ENCODE assay signal across 25 cellular contexts in genomic region chr2:39409697-39410389, GRCh38. TPM values are rescaled to one million over a fixed set of nuclear protein-coding genes. Genes with fewer than 3 reads are reported as not detected.
DNase-seq lines count a peak whose midpoint lies in the region; ATAC-seq, FAIRE-seq and TF ChIP-seq lines count a peak whose summit lies in the region.
"Had no signal": no experiment of that assay in that cellular context is flagged by ENCODE, and none has a peak within 500 bp of the region (broad histone marks: within the 10 kb centered on the region; RNA-seq: fewer than 3 reads in every experiment).

No MANE protein-coding gene starts in this region.

- no peak overlapping the region for H3K4me3 ChIP-seq in BLaER1 treated with 17β-estradiol and CSF1 and Interleukin-3, amounts not matched to agents 10 nM and 100 nM
- H3K4me3 ChIP-seq in astrocyte (ENCODE audit: insufficient read depth, low read depth, low read length) (no peak overlapping the region), ovary (no peak overlapping the region)
- H3K4me3 ChIP-seq: breast epithelium, neural progenitor cell, Peyer's patch, sigmoid colon had no signal

- peaks cover 28 to 58% (median 37%) of the 10 kb centered on the region in 10 experiments for H3K4me1 ChIP-seq in BLaER1 treated with 17β-estradiol and CSF1 and Interleukin-3, amounts not matched to agents 10 nM and 100 nM
- peaks cover 25% of the 10 kb centered on the region for H3K4me1 ChIP-seq in astrocyte (ENCODE audit: insufficient read depth, low read length)
- H3K4me1 ChIP-seq in ovary (ENCODE audit: insufficient read depth) = peaks cover 23% of the 10 kb centered on the region

- no peak overlapping the region for H3K9ac ChIP-seq in BLaER1 treated with 17β-estradiol and CSF1 and Interleukin-3, amounts not matched to agents 10 nM and 100 nM
- H3K9ac ChIP-seq in astrocyte (ENCODE audit: low read length) = no peak overlapping the region
- H3K9ac ChIP-seq: KMS-11, neural progenitor cell had no signal

- no peak for TF ChIP-seq POLR2A in ovary (IDR thresholded peaks at IDR 0.05)

- intact Hi-C loops in ovary (cut with DNase I) = no loop called here

- peaks cover 100% of the 10 kb centered on the region for H3K79me2 ChIP-seq in astrocyte (ENCODE audit: insufficient read depth, low read length)

- 87 to 93% (median 89%) methylated on average over 3 of the region's 3 CpGs for WGBS in ovary, 3 donors

- H3K4me3 Mint-ChIP-seq in HFFc6 (peak overlapping the region; percentile 86; the same call in 1 of the 2 replicates), astrocyte (ENCODE audit: unreplicated experiment) (no peak overlapping the region), nephron (no peak overlapping the region)
- H3K4me3 Mint-ChIP-seq: activated CD4-positive, alpha-beta memory T cell treated with anti-CD3 and anti-CD28 coated beads for 36 hours; activated naive CD8-positive, alpha-beta T cell treated with anti-CD3 and anti-CD28 coated beads, Interleukin-2, amount 10 ng/mL, durations not matched to agents 7 days and 5 days; neural progenitor cell had no signal

- no peak for DNase-seq in HFFc6
- DNase-seq in astrocyte (ENCODE audit: low read depth) = no peak
- no peak for DNase-seq in ovary
- no peak for DNase-seq in NCI-H128 (lab: John Stamatoyannopoulos, UW; ENCODE audit: unreplicated experiment)
- DNase-seq: activated CD4-positive, alpha-beta memory T cell treated with anti-CD3 and anti-CD28 coated beads for 36 hours; activated naive CD8-positive, alpha-beta T cell treated with anti-CD3 and anti-CD28 coated beads, Interleukin-2, amount 10 ng/mL, durations not matched to agents 7 days and 5 days; activated T-cell treated with anti-CD3 and anti-CD28 coated beads, Interleukin-2, amount 50 U/mL, for 1 hour; glutamatergic neuron; immature natural killer cell; mammary epithelial cell; NCI-H1092 treated with DMSO at 0.1 percent for 48 hours; NCI-H69; Peyer's patch; sigmoid colon; stimulated activated CD4-positive, alpha-beta T cell treated with anti-CD3 and anti-CD28 coated beads, Interleukin-2, amount 100 ng/mL, for 48 hours; substantia nigra; SW 1271 had no signal

- H2AFZ ChIP-seq in astrocyte (ENCODE audit: low read depth, low read length) = no peak overlapping the region
- H2AFZ ChIP-seq: neural progenitor cell had no signal

- no peaks in the 10 kb centered on the region for H3K27me3 ChIP-seq in BLaER1 treated with 17β-estradiol and CSF1 and Interleukin-3, amounts not matched to agents 10 nM and 100 nM
- H3K27me3 ChIP-seq in astrocyte (ENCODE audit: insufficient read depth, low read length) = no peaks in the 10 kb centered on the region
- H3K27me3 ChIP-seq in ovary = no peaks in the 10 kb centered on the region
- H3K27me3 ChIP-seq: breast epithelium, neural progenitor cell, Peyer's patch, sigmoid colon had no signal

- peaks cover 5% of the 10 kb centered on the region; the same call in 1 of the 2 replicates for H3K36me3 Mint-ChIP-seq in HFFc6 (ENCODE audit: low read depth)
- no peaks in the 10 kb centered on the region for H3K36me3 Mint-ChIP-seq in astrocyte (ENCODE audit: low read depth, unreplicated experiment)
- H3K36me3 Mint-ChIP-seq in nephron (ENCODE audit: low read depth) = no peaks in the 10 kb centered on the region
- H3K36me3 Mint-ChIP-seq: activated CD4-positive, alpha-beta memory T cell treated with anti-CD3 and anti-CD28 coated beads for 36 hours; activated naive CD8-positive, alpha-beta T cell treated with anti-CD3 and anti-CD28 coated beads, Interleukin-2, amount 10 ng/mL, durations not matched to agents 7 days and 5 days; immature natural killer cell had no signal

- H3K9me3 Mint-ChIP-seq in HFFc6 = no peaks in the 10 kb centered on the region
- H3K9me3 Mint-ChIP-seq in astrocyte (ENCODE audit: unreplicated experiment) = no peaks in the 10 kb centered on the region
- H3K9me3 Mint-ChIP-seq in nephron = no peaks in the 10 kb centered on the region
- H3K9me3 Mint-ChIP-seq: activated CD4-positive, alpha-beta memory T cell treated with anti-CD3 and anti-CD28 coated beads for 36 hours; activated naive CD8-positive, alpha-beta T cell treated with anti-CD3 and anti-CD28 coated beads, Interleukin-2, amount 10 ng/mL, durations not matched to agents 7 days and 5 days; immature natural killer cell had no signal

- no peaks in the 10 kb centered on the region for H3K27me3 Mint-ChIP-seq in HFFc6 (ENCODE audit: insufficient read depth)
- H3K27me3 Mint-ChIP-seq in astrocyte (ENCODE audit: low read depth, unreplicated experiment) = no peaks in the 10 kb centered on the region
- H3K27me3 Mint-ChIP-seq in nephron (ENCODE audit: low read depth) = no peaks in the 10 kb centered on the region
- H3K27me3 Mint-ChIP-seq: activated CD4-positive, alpha-beta memory T cell treated with anti-CD3 and anti-CD28 coated beads for 36 hours; activated naive CD8-positive, alpha-beta T cell treated with anti-CD3 and anti-CD28 coated beads, Interleukin-2, amount 10 ng/mL, durations not matched to agents 7 days and 5 days; B cell had no signal

- H4K20me1 ChIP-seq in BLaER1 treated with 17β-estradiol and CSF1 and Interleukin-3, amounts not matched to agents 10 nM and 100 nM = peaks cover 0 to 61% (median 17%) of the 10 kb centered on the region in 11 experiments; a peak in 12 of 22 replicates
- peaks cover 61% of the 10 kb centered on the region for H4K20me1 ChIP-seq in astrocyte (ENCODE audit: insufficient read depth, low read length)

- H3K4me1 Mint-ChIP-seq in HFFc6 (ENCODE audit: low read depth) (peaks cover 97% of the 10 kb centered on the region), astrocyte (ENCODE audit: low read depth, unreplicated experiment) (peaks cover 80% of the 10 kb centered on the region), nephron (peaks cover 72% of the 10 kb centered on the region)

- H3K4me2 ChIP-seq in BLaER1 treated with 17β-estradiol and CSF1 and Interleukin-3, amounts not matched to agents 10 nM and 100 nM = peak overlapping the region; percentile 3 to 64 (median 46); a peak in 15 of 22 replicates
- peak overlapping the region; percentile 7 for H3K4me2 ChIP-seq in astrocyte (ENCODE audit: low read length)
- H3K4me2 ChIP-seq: KMS-11, neural progenitor cell had no signal

- ATAC-seq in GM18907 (IDR thresholded peaks at IDR 0.05; ENCODE audit: unreplicated experiment) = no peak
- ATAC-seq: esophagus mucosa had no signal

- H3K27ac ChIP-seq in BLaER1 treated with 17β-estradiol and CSF1 and Interleukin-3, amounts not matched to agents 10 nM and 100 nM = no peak overlapping the region
- peak overlapping the region; percentile 94 for H3K27ac ChIP-seq in astrocyte (ENCODE audit: low read depth, low read length)
- no peak overlapping the region for H3K27ac ChIP-seq in ovary
- H3K27ac ChIP-seq: breast epithelium, KMS-11, neural progenitor cell, Peyer's patch had no signal

- peaks cover 0 to 2% (median 0%) of the 10 kb centered on the region in 11 experiments; a peak in 2 of 22 replicates for H3K36me3 ChIP-seq in BLaER1 treated with 17β-estradiol and CSF1 and Interleukin-3, amounts not matched to agents 10 nM and 100 nM
- H3K36me3 ChIP-seq in astrocyte (ENCODE audit: insufficient read depth, low read length) = no peaks in the 10 kb centered on the region
- no peaks in the 10 kb centered on the region for H3K36me3 ChIP-seq in ovary
- H3K36me3 ChIP-seq: breast epithelium, neural progenitor cell, Peyer's patch, sigmoid colon had no signal

- peaks cover 0 to 9% (median 0%) of the 10 kb centered on the region in 11 experiments; a peak in 2 of 22 replicates for H3K9me3 ChIP-seq in BLaER1 treated with 17β-estradiol and CSF1 and Interleukin-3, amounts not matched to agents 10 nM and 100 nM (replicated peaks in 1 of 11)
- H3K9me3 ChIP-seq in astrocyte (ENCODE audit: insufficient read depth, low read depth, low read length) = no peaks in the 10 kb centered on the region
- H3K9me3 ChIP-seq in ovary = no peaks in the 10 kb centered on the region
- H3K9me3 ChIP-seq: breast epithelium, Peyer's patch, sigmoid colon had no signal

- TF ChIP-seq CTCF in HFFc6 (IDR thresholded peaks at IDR 0.05) = no peak
- no peak for TF ChIP-seq CTCF in astrocyte (IDR thresholded peaks at IDR 0.05; ENCODE audit: insufficient read depth, low read depth, low read length)
- TF ChIP-seq CTCF in nephron (IDR thresholded peaks at IDR 0.05; ENCODE audit: unreplicated experiment in 3 of 3) = no peak
- TF ChIP-seq CTCF in ovary (IDR thresholded peaks at IDR 0.05) = no peak

- FAIRE-seq in astrocyte (lab: Jason Lieb, UNC) = peak; percentile 34

- no peak for TF ChIP-seq EP300 in ovary (IDR thresholded peaks at IDR 0.05)

- H3K27ac Mint-ChIP-seq in HFFc6 = peak overlapping the region; percentile 96
- H3K27ac Mint-ChIP-seq in astrocyte (ENCODE audit: unreplicated experiment) = peak overlapping the region; percentile 87
- peak overlapping the region; percentile 12 to 72 (median 41) for H3K27ac Mint-ChIP-seq in nephron
- H3K27ac Mint-ChIP-seq: activated CD4-positive, alpha-beta memory T cell treated with anti-CD3 and anti-CD28 coated beads for 36 hours; activated naive CD8-positive, alpha-beta T cell treated with anti-CD3 and anti-CD28 coated beads, Interleukin-2, amount 10 ng/mL, durations not matched to agents 7 days and 5 days; B cell; immature natural killer cell; neural progenitor cell had no signal

RNA-seq across cellular contexts. Expression of gene MAP4K3, which starts 27.2 kb away (rescaled TPM):
- 10 to 100 TPM; 28.7 to 34.4 (median 30.7) TPM for total RNA-seq in HFFc6 (2021; fragmentation: NEBNext Ultra II Directional; extraction: Animal tissue kit (Norgen Biotek cat#: 25700))
- total RNA-seq in astrocyte = 49.3 and 58.1 TPM in 2 replicates
- 10 to 100 TPM; 42.0 to 96.4 (median 55.0) TPM for total RNA-seq in ovary
- polyA plus RNA-seq in ovary = 10 to 100 TPM; 20.6 to 25.4 TPM

Comparison
In these comparisons a context has a peak if more than half of its experiments do, and no peak if none do; other contexts are left out.
1. H3K27ac Mint-ChIP-seq: peak in every context shown above with its lines; median percentile 96 in HFFc6; 87 in astrocyte; 41 in nephron.